In the genomic region with DNA sequence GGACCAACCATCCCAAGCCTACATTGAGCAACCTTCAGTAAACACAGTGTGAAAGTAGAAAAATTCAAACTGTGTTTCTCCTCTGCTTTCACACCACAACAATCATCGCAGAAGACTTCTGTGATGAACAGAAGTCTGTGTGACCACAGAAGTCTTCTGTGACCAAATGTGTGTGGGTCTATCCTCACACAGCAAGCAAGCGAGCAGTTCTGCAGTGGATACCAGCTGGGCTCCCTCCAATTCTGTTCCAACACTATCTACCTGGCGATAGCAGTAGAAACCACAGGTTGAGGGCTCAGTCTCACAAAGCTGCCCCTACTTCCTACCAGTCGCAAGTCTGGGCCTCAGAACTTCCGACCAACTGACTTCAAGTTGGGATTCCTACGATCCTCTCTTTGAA, we compare ENCODE assay signal across 10 cellular contexts. TPM values are rescaled to one million over a fixed set of nuclear protein-coding genes. Genes with fewer than 3 reads are reported as not detected.
DNase-seq lines count a peak whose midpoint lies in the region; ATAC-seq and TF ChIP-seq lines count a peak whose summit lies in the region.
"Had no signal": no experiment of that assay in that cellular context is flagged by ENCODE, and none has a peak within 500 bp of the region (broad histone marks: within the 10 kb centered on the region; RNA-seq: fewer than 3 reads in every experiment).

No MANE protein-coding gene starts in this region.

- H3K9me3 ChIP-seq in spleen, result no peaks in the 10 kb centered on the region

- H4K20me1 ChIP-seq in KMS-11 (ENCODE audit: insufficient read depth), result no peaks in the 10 kb centered on the region

- no peak overlapping the region for H3K4me3 ChIP-seq in KMS-11 (IDR thresholded peaks at IDR 0.05; ENCODE audit: insufficient read depth, low read depth, low read length)
- H3K4me3 ChIP-seq in spleen, result no peak overlapping the region

- H3K27ac Mint-ChIP-seq in activated naive CD8-positive, alpha-beta T cell treated with anti-CD3 and anti-CD28 coated beads, Interleukin-2, amount 50 U/mL, for 24 hours, result peak overlapping the region; percentile 85

- TF ChIP-seq CTCF in KMS-11 (conservative IDR thresholded peaks at IDR 0.05; ENCODE audit: low read depth, low read length) (no peak), spleen (IDR thresholded peaks at IDR 0.05 in 8 of 11, conservative IDR thresholded peaks at IDR 0.05 in 3 of 11) (no peak)

- H3K27ac ChIP-seq in KMS-11, result peak overlapping the region; percentile 93
- peak overlapping the region in 5 of 8 donors; percentile 35 to 77 (median 53) for H3K27ac ChIP-seq in spleen
- H3K27ac ChIP-seq in substantia nigra (ENCODE audit: low read depth, low read length, poor library complexity, severe bottlenecking), result no peak overlapping the region

- H2AFZ ChIP-seq in KMS-11 (ENCODE audit: low read depth), result peak overlapping the region; percentile 13; the same call in 1 of the 2 replicates

- TF ChIP-seq POLR2A in GM18505 (IDR thresholded peaks at IDR 0.05; ENCODE audit: borderline replicate concordance, extremely low read depth, insufficient read depth, insufficient read length) (peak; percentile 33), spleen (IDR thresholded peaks at IDR 0.05) (no peak)

- WGBS in spleen, 5 donors, result 62 to 82% (median 70%) methylated on average over 6 of the region's 6 CpGs

- no peaks in the 10 kb centered on the region for H3K9me3 Mint-ChIP-seq in activated naive CD8-positive, alpha-beta T cell treated with anti-CD3 and anti-CD28 coated beads, Interleukin-2, amount 50 U/mL, for 24 hours

- intact Hi-C loops in spleen (cut with DNase I; ENCODE audit: low total_unique reads), result no loop called here

- peaks cover 97% of the 10 kb centered on the region for H3K4me1 ChIP-seq in KMS-11 (ENCODE audit: low read depth, poor library complexity, severe bottlenecking)
- H3K4me1 ChIP-seq in spleen, result peaks cover 36 to 98% (median 66%) of the 10 kb centered on the region in 6 donors

- H3K36me3 Mint-ChIP-seq in activated naive CD8-positive, alpha-beta T cell treated with anti-CD3 and anti-CD28 coated beads, Interleukin-2, amount 50 U/mL, for 24 hours (ENCODE audit: low read depth), result peaks cover 2% of the 10 kb centered on the region

- H3K4me1 Mint-ChIP-seq in activated naive CD8-positive, alpha-beta T cell treated with anti-CD3 and anti-CD28 coated beads, Interleukin-2, amount 50 U/mL, for 24 hours, result peaks cover 100% of the 10 kb centered on the region

- peak overlapping the region; percentile 80 for H3K4me2 ChIP-seq in KMS-11

- H3K36me3 ChIP-seq in KMS-11 (ENCODE audit: insufficient read depth) (no peaks in the 10 kb centered on the region), spleen (no peaks in the 10 kb centered on the region)

- DNase-seq in activated naive CD8-positive, alpha-beta T cell treated with anti-CD3 and anti-CD28 coated beads, Interleukin-2, amount 50 U/mL, for 24 hours, result no peak
- DNase-seq in spleen (no peak), cerebellar nuclear complex (lab: John Stamatoyannopoulos, UW) (no peak), dermis blood vessel endothelial cell (no peak), substantia nigra (lab: John Stamatoyannopoulos, UW) (no peak)
- DNase-seq: cortex of kidney, kidney, NCI-H2107 had no signal

- no peaks in the 10 kb centered on the region for H3K27me3 Mint-ChIP-seq in activated naive CD8-positive, alpha-beta T cell treated with anti-CD3 and anti-CD28 coated beads, Interleukin-2, amount 50 U/mL, for 24 hours

- ATAC-seq in GM18505 (IDR thresholded peaks at IDR 0.05; ENCODE audit: unreplicated experiment), result no peak
- ATAC-seq in activated naive CD8-positive, alpha-beta T cell treated with anti-CD3 and anti-CD28 coated beads, Interleukin-2, amount 50 U/mL, for 24 hours, result peak; percentile 29

- no peak overlapping the region; the same call in 1 of the 2 replicates for H3K9ac ChIP-seq in KMS-11

- no peaks in the 10 kb centered on the region for H3K27me3 ChIP-seq in KMS-11 (ENCODE audit: insufficient read depth, low read depth)
- no peaks in the 10 kb centered on the region for H3K27me3 ChIP-seq in spleen (replicated peaks in 1 of 7)

- no peaks in the 10 kb centered on the region for H3K79me2 ChIP-seq in KMS-11 (ENCODE audit: insufficient read depth, low read depth)

- peak overlapping the region; percentile 45 for H3K4me3 Mint-ChIP-seq in activated naive CD8-positive, alpha-beta T cell treated with anti-CD3 and anti-CD28 coated beads, Interleukin-2, amount 50 U/mL, for 24 hours

RNA-seq across cellular contexts. Expression of a gene that starts 21.1 kb away (rescaled TPM):
- total RNA-seq in spleen (100 to 1,000 TPM in 5 of 7 donors, 10 to 100 TPM in 2; 83.3 to 125 (median 113) TPM), dermis blood vessel endothelial cell (21.1 and 49.1 TPM in 2 replicates)
- 100 to 1,000 TPM in 1 of 3 donors, 10 to 100 TPM in 2; 93.6 to 106 (median 99.3) TPM for polyA plus RNA-seq in spleen
